In the genomic region with DNA sequence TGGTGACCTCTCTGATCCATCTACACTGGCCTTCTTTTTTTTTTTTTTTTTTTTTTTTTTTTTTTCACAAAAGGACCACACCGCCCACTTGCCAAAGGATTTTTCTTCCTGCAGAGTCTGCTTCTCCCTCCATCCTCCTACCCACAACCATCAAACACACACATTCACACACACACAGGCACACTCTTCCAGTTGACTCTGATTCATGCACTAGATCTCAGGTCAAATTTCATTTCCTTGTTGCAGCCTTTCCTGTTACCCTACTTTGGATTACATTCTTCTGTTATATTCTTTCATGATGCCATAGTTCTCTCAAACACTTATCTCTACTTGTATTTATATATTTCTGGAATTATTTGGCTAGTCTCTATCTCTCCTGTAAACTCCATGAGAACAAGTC, we compare ENCODE assay signal across 18 cellular contexts.
DNase-seq lines count a peak whose midpoint lies in the region; ATAC-seq and TF ChIP-seq lines count a peak whose summit lies in the region.
"Had no signal": no experiment of that assay in that cellular context is flagged by ENCODE, and none has a peak within 500 bp of the region (broad histone marks: within the 10 kb centered on the region; RNA-seq: fewer than 3 reads in every experiment).

No MANE protein-coding gene starts in this region.

- ATAC-seq in GM18858 (IDR thresholded peaks at IDR 0.05; ENCODE audit: unreplicated experiment): no peak
- ATAC-seq: K562, Right ventricle myocardium inferior had no signal

- 100% methylated on average over 1 of the region's 1 CpG for WGBS in esophagus muscularis mucosa

- no peak for TF ChIP-seq CTCF in esophagus muscularis mucosa (IDR thresholded peaks at IDR 0.05)

- DNase-seq in HT1080 (ENCODE audit: low read depth) (peak; percentile 71), NCI-H226 (peak; percentile 9), esophagus muscularis mucosa (ENCODE audit: extremely low spot score) (peak; percentile 14), renal cortical epithelial cell (ENCODE audit: low read depth) (peak; percentile 54), KG1 (lab: John Stamatoyannopoulos, UW) (no peak), dedifferentiated amniotic fluid mesenchymal stem cell (ENCODE audit: extremely low spot score) (no peak)
- DNase-seq: Caco-2; CD4-positive, CD25-positive, alpha-beta regulatory T cell; DMS79; GOT3; NCI-H1092 treated with DMSO at 0.1 percent for 48 hours; NCI-H2081 treated with DMSO at 0.1 percent for 48 hours; NCI-H524 treated with DMSO at 0.1 percent for 48 hours; Peyer's patch had no signal

- no peak for TF ChIP-seq POLR2A in esophagus muscularis mucosa (IDR thresholded peaks at IDR 0.05; ENCODE audit: low read depth)

- intact Hi-C loops in esophagus muscularis mucosa (cut with DNase I): no loop called here

- H3K27ac ChIP-seq in esophagus muscularis mucosa (replicated peaks in 1 of 4): no peak overlapping the region
- H3K27ac ChIP-seq: Peyer's patch, SK-N-MC had no signal

- no peak for TF ChIP-seq EP300 in esophagus muscularis mucosa (IDR thresholded peaks at IDR 0.05)

- H3K36me3 ChIP-seq in esophagus muscularis mucosa: no peaks in the 10 kb centered on the region
- H3K36me3 ChIP-seq: Peyer's patch had no signal

- H3K4me1 ChIP-seq in esophagus muscularis mucosa: peaks cover 0 to 9% (median 3%) of the 10 kb centered on the region in 4 donors
- H3K4me1 ChIP-seq: Caco-2, Peyer's patch had no signal

- H3K27me3 ChIP-seq in esophagus muscularis mucosa: no peaks in the 10 kb centered on the region
- H3K27me3 ChIP-seq: Peyer's patch had no signal

- H3K4me3 ChIP-seq in esophagus muscularis mucosa: no peak overlapping the region
- H3K4me3 ChIP-seq: K562, Peyer's patch, SK-N-MC had no signal

- no peaks in the 10 kb centered on the region for H3K9me3 ChIP-seq in esophagus muscularis mucosa
- H3K9me3 ChIP-seq: Caco-2, Peyer's patch had no signal

Comparison
In these comparisons a context has a peak if more than half of its experiments do, and no peak if none do; other contexts are left out.
1. DNase-seq: peak in HT1080 (single experiment), NCI-H226 (single experiment), esophagus muscularis mucosa (single experiment) and renal cortical epithelial cell (single experiment); none in KG1 (single experiment) and dedifferentiated amniotic fluid mesenchymal stem cell (single experiment).